ENCODE assay signal across 8 cellular contexts in the genomic region with DNA sequence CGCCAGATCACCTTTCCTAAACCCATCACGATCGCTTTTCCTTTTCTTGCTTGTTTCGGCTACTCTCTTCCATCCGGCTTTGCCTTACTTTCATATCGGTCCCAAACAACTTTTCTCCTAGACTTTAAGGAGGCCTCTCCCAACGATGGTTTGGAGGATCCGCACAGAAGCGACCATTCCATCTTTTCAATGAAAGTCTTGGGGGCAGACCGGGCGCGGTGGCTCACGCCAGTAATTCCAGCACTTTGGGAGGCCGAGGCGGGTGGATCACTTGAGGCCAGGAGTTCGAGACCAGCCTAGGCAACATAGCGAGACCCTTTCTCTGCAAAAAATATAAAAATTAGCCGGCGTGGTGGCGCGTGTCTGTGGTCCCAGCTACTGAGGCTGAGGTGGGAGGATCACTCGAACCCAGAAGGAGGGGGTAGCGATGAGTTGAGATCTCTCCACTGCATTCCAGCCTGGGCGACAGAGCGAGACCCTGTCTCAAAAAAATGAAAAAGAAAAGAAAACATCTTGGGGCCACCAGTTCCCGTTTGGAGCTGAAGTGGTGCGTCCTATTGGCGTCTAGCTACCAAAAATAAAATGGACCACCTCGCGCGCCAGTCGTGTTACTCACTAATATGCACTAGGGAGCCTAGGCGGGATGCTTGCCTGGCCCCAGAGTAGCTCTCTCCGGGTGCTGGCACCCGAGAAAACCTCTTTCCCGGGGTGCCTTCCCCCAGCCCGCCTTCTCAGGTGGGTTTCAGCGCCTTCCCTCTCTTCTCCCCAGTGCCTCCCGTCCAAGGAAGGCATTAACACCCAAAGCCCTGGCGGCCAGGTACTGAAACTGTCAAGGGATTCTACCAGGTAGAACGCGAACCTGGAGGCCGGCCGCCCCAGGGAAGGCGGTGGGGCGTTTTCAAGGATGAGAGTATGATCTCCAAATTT. TPM values are rescaled to one million over a fixed set of nuclear protein-coding genes. Genes with fewer than 3 reads are reported as not detected.
DNase-seq lines count a peak whose midpoint lies in the region; ATAC-seq and TF ChIP-seq lines count a peak whose summit lies in the region.

No MANE protein-coding gene starts in this region.

- peak; percentile 9 for TF ChIP-seq CTCF in AG09319 (IDR thresholded peaks at IDR 0.05; ENCODE audit: low read depth, low read length)

- in situ Hi-C loops in T47D (cut with HindIII; ENCODE audit: low pct_unique_long_range_greater_than_20kb, low sequenced_read_pairs) = no loop called here

- no peaks in the 10 kb centered on the region for H3K27me3 Mint-ChIP-seq in IgD-negative memory B cell

- peak overlapping the region; percentile 88 for H3K27ac ChIP-seq in layer of hippocampus (ENCODE audit: low read depth, low read length)

- H3K4me1 Mint-ChIP-seq in IgD-negative memory B cell = peaks cover 13 to 25% (median 21%) of the 10 kb centered on the region in 3 donors

- DNase-seq in AG09319 (ENCODE audit: extremely low read depth, low read depth) (no peak), UCSD-AML1 (lab: John Stamatoyannopoulos, UW; ENCODE audit: unreplicated experiment) (peak; percentile 66), T47D (ENCODE audit: low read depth in 1 of 2, low spot score in 1 of 2) (peak; percentile 15 to 85)
- peak; percentile 15 to 27 for DNase-seq in stimulated activated CD4-positive, alpha-beta T cell treated with anti-CD3 and anti-CD28 coated beads, Interleukin-2, amount 100 ng/mL, for 48 hours

- H3K9me3 Mint-ChIP-seq in IgD-negative memory B cell = no peaks in the 10 kb centered on the region

- peak overlapping the region; percentile 98 to 100 (median 100) for H3K4me3 Mint-ChIP-seq in IgD-negative memory B cell

- peak overlapping the region; percentile 98 to 99 (median 99) for H3K27ac Mint-ChIP-seq in IgD-negative memory B cell

- no peaks in the 10 kb centered on the region for H3K36me3 Mint-ChIP-seq in IgD-negative memory B cell

- ATAC-seq in GM18909 (IDR thresholded peaks at IDR 0.05; ENCODE audit: poor library complexity, unreplicated experiment) (peak; percentile 29), HG02884 (IDR thresholded peaks at IDR 0.05; ENCODE audit: unreplicated experiment) (no peak)

- no peaks in the 10 kb centered on the region for H3K27me3 ChIP-seq in layer of hippocampus (ENCODE audit: control insufficient read depth, insufficient read depth, low read length)

RNA-seq across cellular contexts. Expression of gene AP3B1, which starts 0.8 kb away (rescaled TPM):
- 23.0 TPM for polyA plus RNA-seq in IgD-negative memory B cell
